In genomic region chr9:5493597-5494511, GRCh38 we compare ENCODE assay signal across 9 cellular contexts. TPM values are rescaled to one million over a fixed set of nuclear protein-coding genes. Genes with fewer than 3 reads are reported as not detected.
DNase-seq lines count a peak whose midpoint lies in the region; ATAC-seq and TF ChIP-seq lines count a peak whose summit lies in the region.
"Had no signal": no experiment of that assay in that cellular context is flagged by ENCODE, and none has a peak within 500 bp of the region (broad histone marks: within the 10 kb centered on the region; RNA-seq: fewer than 3 reads in every experiment).

No MANE protein-coding gene starts in this region.

- H3K36me3 Mint-ChIP-seq in activated T-cell treated with anti-CD3 and anti-CD28 coated beads, Interleukin-2, amount 50 U/mL, for 4 hours (ENCODE audit: insufficient read depth), result no peaks in the 10 kb centered on the region

- H3K9me3 Mint-ChIP-seq in activated T-cell treated with anti-CD3 and anti-CD28 coated beads, Interleukin-2, amount 50 U/mL, for 4 hours, result no peaks in the 10 kb centered on the region

- no peak overlapping the region for H3K4me3 Mint-ChIP-seq in activated T-cell treated with anti-CD3 and anti-CD28 coated beads, Interleukin-2, amount 50 U/mL, for 4 hours

- peaks cover 19% of the 10 kb centered on the region for H3K4me1 Mint-ChIP-seq in activated T-cell treated with anti-CD3 and anti-CD28 coated beads, Interleukin-2, amount 50 U/mL, for 4 hours (ENCODE audit: low read depth)

- no peaks in the 10 kb centered on the region for H3K27me3 Mint-ChIP-seq in activated T-cell treated with anti-CD3 and anti-CD28 coated beads, Interleukin-2, amount 50 U/mL, for 4 hours (ENCODE audit: low read depth)

- ATAC-seq in GM21390 (IDR thresholded peaks at IDR 0.05; ENCODE audit: unreplicated experiment), result peak; percentile 84
- peak; percentile 72 for ATAC-seq in HG03558 (IDR thresholded peaks at IDR 0.05; ENCODE audit: extremely low read depth, unreplicated experiment)
- ATAC-seq in activated T-cell treated with anti-CD3 and anti-CD28 coated beads, Interleukin-2, amount 50 U/mL, for 4 hours, result peak; percentile 85 to 88

- TF ChIP-seq CTCF in GM10266 (IDR thresholded peaks at IDR 0.05; ENCODE audit: control insufficient read depth, insufficient read depth, low read depth, missing control alignments), result no peak

- DNase-seq in GM10266 (ENCODE audit: extremely low spot score) (peak; percentile 69), kidney tubule cell (ENCODE audit: low spot score) (peak; percentile 95), ecto neural progenitor cell (ENCODE audit: low spot score) (no peak), NCI-H1417 treated with DMSO at 0.1 percent for 48 hours (lab: John Stamatoyannopoulos, UW) (no peak), NCI-H2196 treated with DMSO at 0.1 percent for 48 hours (lab: John Stamatoyannopoulos, UW; ENCODE audit: unreplicated experiment) (no peak)
- no peak for DNase-seq in activated T-cell treated with anti-CD3 and anti-CD28 coated beads, Interleukin-2, amount 50 U/mL, for 4 hours

RNA-seq across cellular contexts. Expression of gene PDCD1LG2, which starts 16.5 kb away (rescaled TPM):
- under 1 TPM in 2 of 3 donors, not detected in 1; 0.11 to 0.60 TPM for total RNA-seq in activated T-cell treated with anti-CD3 and anti-CD28 coated beads, Interleukin-2, amount 50 U/mL, for 4 hours
- total RNA-seq: mononuclear cell had no signal

RNA-seq across cellular contexts. Expression of gene CD274, which starts 43.5 kb away (rescaled TPM):
- total RNA-seq in activated T-cell treated with anti-CD3 and anti-CD28 coated beads, Interleukin-2, amount 50 U/mL, for 4 hours, result 10 to 100 TPM; 33.7 to 58.4 (median 42.1) TPM

RNA-seq across cellular contexts. Expression of gene PLGRKT, which starts 56.1 kb away (rescaled TPM):
- total RNA-seq in activated T-cell treated with anti-CD3 and anti-CD28 coated beads, Interleukin-2, amount 50 U/mL, for 4 hours, result 10 to 100 TPM; 23.7 to 45.3 (median 30.9) TPM

Comparison
In these comparisons a context has a peak if more than half of its experiments do, and no peak if none do; other contexts are left out.
1. DNase-seq: peak in GM10266 (single experiment) and kidney tubule cell (single experiment); none in activated T-cell treated with anti-CD3 and anti-CD28 coated beads, Interleukin-2, amount 50 U/mL, for 4 hours (single experiment), ecto neural progenitor cell (single experiment), NCI-H1417 treated with DMSO at 0.1 percent for 48 hours (single experiment) and NCI-H2196 treated with DMSO at 0.1 percent for 48 hours (single experiment).
2. Peak in every context shown above with its lines, with median percentiles within 50 percentile points of each other: ATAC-seq.